Comparison of ENCODE assay signal across 8 cellular contexts in the genomic region with DNA sequence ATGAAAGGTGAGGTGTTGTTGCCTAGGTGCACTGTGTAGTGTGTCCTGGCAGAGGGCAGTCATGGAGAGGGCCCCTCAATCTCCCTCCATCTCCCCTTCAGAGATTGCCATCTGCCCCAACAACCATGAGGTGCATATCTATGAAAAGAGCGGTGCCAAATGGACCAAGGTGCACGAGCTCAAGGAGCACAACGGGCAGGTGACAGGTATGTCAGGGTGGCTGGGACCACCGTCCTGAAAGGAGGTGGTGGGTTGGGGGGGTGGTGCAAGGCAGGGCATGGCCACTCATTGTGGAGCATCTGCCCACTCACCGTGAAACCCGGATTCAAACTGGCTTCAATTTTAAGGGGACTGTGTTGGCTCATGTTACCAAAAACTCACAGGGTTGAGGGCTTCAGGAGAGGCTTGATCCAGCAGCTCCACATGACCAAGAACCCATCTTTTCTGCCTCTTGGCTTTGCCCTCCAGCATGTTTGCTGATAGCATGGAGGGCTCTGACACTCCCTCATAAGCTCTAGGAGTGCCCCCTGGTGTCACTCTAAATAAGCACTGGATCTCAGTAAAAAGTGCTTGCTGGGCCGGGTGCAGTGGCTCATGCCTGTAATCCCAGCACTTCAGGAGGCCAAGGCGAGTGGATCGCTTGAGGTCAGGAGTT. TPM values are rescaled to one million over a fixed set of nuclear protein-coding genes. Genes with fewer than 3 reads are reported as not detected.
DNase-seq lines count a peak whose midpoint lies in the region; ATAC-seq, FAIRE-seq and TF ChIP-seq lines count a peak whose summit lies in the region.

No MANE protein-coding gene starts in this region.

- no peak overlapping the region for H2BK5ac ChIP-seq in H9 (ENCODE audit: insufficient read length, low read length)

- H2AK5ac ChIP-seq in H9 (ENCODE audit: insufficient read length, low read length) = no peak overlapping the region

- no peak overlapping the region for H3K4me3 Mint-ChIP-seq in CD8-positive, alpha-beta T cell
- H3K4me3 Mint-ChIP-seq in H9 (no peak overlapping the region), T-helper 17 cell (no peak overlapping the region)

- H3K27me3 Mint-ChIP-seq in CD8-positive, alpha-beta T cell (ENCODE audit: low read depth) = no peaks in the 10 kb centered on the region
- H3K27me3 Mint-ChIP-seq in H9 (ENCODE audit: low read depth) (no peaks in the 10 kb centered on the region; the same call in 1 of the 2 replicates), T-helper 17 cell (no peaks in the 10 kb centered on the region)

- no peak overlapping the region for H3K23ac ChIP-seq in H9 (ENCODE audit: insufficient read length, low read depth, low read length)

- H3K4me1 Mint-ChIP-seq in CD8-positive, alpha-beta T cell (ENCODE audit: low read depth) = peaks cover 27% of the 10 kb centered on the region
- no peaks in the 10 kb centered on the region; a peak in 1 of 4 replicates for H3K4me1 Mint-ChIP-seq in H9
- H3K4me1 Mint-ChIP-seq in T-helper 17 cell = peaks cover 15% of the 10 kb centered on the region

- no peaks in the 10 kb centered on the region for H4K20me1 ChIP-seq in H9 (ENCODE audit: control insufficient read depth, insufficient read depth, insufficient read length)
- H4K20me1 ChIP-seq in keratinocyte (ENCODE audit: control insufficient read depth, extremely low read depth, insufficient read depth, low read length) = peaks cover 14% of the 10 kb centered on the region

- H2BK20ac ChIP-seq in H9 (ENCODE audit: low read depth, low read length, poor library complexity, severe bottlenecking) = no peak overlapping the region

- no peak overlapping the region for H4K91ac ChIP-seq in H9 (ENCODE audit: insufficient read length, low read depth, low read length)

- H3K4me1 ChIP-seq in CD8-positive, alpha-beta T cell (ENCODE audit: insufficient read depth, low read length) = peaks cover 20% of the 10 kb centered on the region
- no peaks in the 10 kb centered on the region for H3K4me1 ChIP-seq in H9 (ENCODE audit: insufficient read depth, low read length)
- H3K4me1 ChIP-seq in keratinocyte (ENCODE audit: control insufficient read depth, extremely low read depth, insufficient read depth, low read length) = no peaks in the 10 kb centered on the region

- TF ChIP-seq CTCF in CD8-positive, alpha-beta T cell (IDR thresholded peaks at IDR 0.05) = peak; percentile 27
- TF ChIP-seq CTCF in H9 (conservative IDR thresholded peaks at IDR 0.05) (peak; percentile 51; the same call in 2 of the 3 replicates), keratinocyte (optimal IDR thresholded peaks at IDR 0.05 in 1 of 3, IDR thresholded peaks at IDR 0.05 in 1 of 3, conservative IDR thresholded peaks at IDR 0.05 in 1 of 3; ENCODE audit: extremely low read depth in 1 of 3, insufficient read depth in 2 of 3, low read length in 3 of 3) (peak; percentile 14 to 41 (median 41)), dorsolateral prefrontal cortex (IDR thresholded peaks at IDR 0.05 in 54 of 56, conservative IDR thresholded peaks at IDR 0.05 in 2 of 56; ENCODE audit: low read depth in 1 of 56, partially characterized antibody in 56 of 56) (peak in 9 of 56 donors; percentile 9 to 26 (median 17))

- H3K9me3 ChIP-seq in CD8-positive, alpha-beta T cell (ENCODE audit: low read length) = no peaks in the 10 kb centered on the region
- H3K9me3 ChIP-seq in H9 (ENCODE audit: control insufficient read depth, low read depth, low read length) = no peaks in the 10 kb centered on the region
- no peaks in the 10 kb centered on the region for H3K9me3 ChIP-seq in T-helper 17 cell (ENCODE audit: control insufficient read depth, low read length, poor library complexity, severe bottlenecking)
- no peaks in the 10 kb centered on the region for H3K9me3 ChIP-seq in keratinocyte (ENCODE audit: control insufficient read depth, low read depth, low read length)

- intact Hi-C loops in CD8-positive, alpha-beta T cell (cut with DNase I, micrococcal nuclease) = loop anchor here (1.0 kb wide), 1 partner anchor 21 kb away; no protein-coding TSS in a partner anchor
- intact Hi-C loops in dorsolateral prefrontal cortex (cut with DNase I) = no loop called here

- peak; percentile 75 for ATAC-seq in CD8-positive, alpha-beta T cell
- ATAC-seq in T-helper 17 cell (peak; percentile 76), GM18517 (IDR thresholded peaks at IDR 0.05; ENCODE audit: unreplicated experiment) (no peak)

- peaks cover 70% of the 10 kb centered on the region for H3K36me3 Mint-ChIP-seq in CD8-positive, alpha-beta T cell
- H3K36me3 Mint-ChIP-seq in H9 (ENCODE audit: insufficient read depth in 1 of 3, low read depth in 3 of 3) (peaks cover 11 to 48% (median 24%) of the 10 kb centered on the region in 3 experiments; a peak in 6 of 7 replicates), T-helper 17 cell (ENCODE audit: low read depth) (no peaks in the 10 kb centered on the region)

- H3K27me3 ChIP-seq in CD8-positive, alpha-beta T cell (ENCODE audit: insufficient read depth, low read length) = no peaks in the 10 kb centered on the region
- H3K27me3 ChIP-seq in H9 (ENCODE audit: insufficient read depth, low read length) = no peaks in the 10 kb centered on the region
- H3K27me3 ChIP-seq in keratinocyte (ENCODE audit: control insufficient read depth, extremely low read depth, insufficient read depth, low read length) = no peaks in the 10 kb centered on the region
- no peaks in the 10 kb centered on the region for H3K27me3 ChIP-seq in dorsolateral prefrontal cortex

- H4K5ac ChIP-seq in H9 (ENCODE audit: insufficient read length, low read depth, low read length) = no peak overlapping the region

- H3K56ac ChIP-seq in H9 (ENCODE audit: insufficient read length, low read depth, low read length) = no peak overlapping the region

- no CpG with 5 or more reads among the region's 9 CpGs for WGBS in H9 (ENCODE audit: extremely low coverage, insufficient read length, low lambda C conversion rate)

- H3K14ac ChIP-seq in H9 (ENCODE audit: insufficient read depth, low read length) = no peak overlapping the region

- FAIRE-seq in keratinocyte (lab: Jason Lieb, UNC) = no peak

- H3K4me2 ChIP-seq in H9 (ENCODE audit: insufficient read depth, insufficient read length, low read length) (no peak overlapping the region), keratinocyte (ENCODE audit: control insufficient read depth, extremely low read depth, insufficient read depth, low read depth, low read length) (no peak overlapping the region)

- H3K27ac Mint-ChIP-seq in CD8-positive, alpha-beta T cell = peak overlapping the region; percentile 75
- H3K27ac Mint-ChIP-seq in H9 (no peak overlapping the region), T-helper 17 cell (peak overlapping the region; percentile 79)

- no peak overlapping the region for H2BK12ac ChIP-seq in H9 (ENCODE audit: insufficient read length, low read depth, low read length)

- H2AFZ ChIP-seq in H9 (ENCODE audit: low read length) (no peak overlapping the region), keratinocyte (ENCODE audit: control insufficient read depth, low read length) (no peak overlapping the region)

- H2BK120ac ChIP-seq in H9 (ENCODE audit: low read depth, low read length, poor library complexity, severe bottlenecking) = no peak overlapping the region

- no peaks in the 10 kb centered on the region for H3K79me2 ChIP-seq in H9 (ENCODE audit: insufficient read depth, low read length)
- H3K79me2 ChIP-seq in keratinocyte (ENCODE audit: control insufficient read depth, insufficient read depth, low read length) = peaks cover 29% of the 10 kb centered on the region

- H3K9ac ChIP-seq in H9 (ENCODE audit: extremely low read depth, insufficient read length, low read length) = no peak overlapping the region
- no peak overlapping the region for H3K9ac ChIP-seq in keratinocyte (ENCODE audit: control insufficient read depth, extremely low read depth, insufficient read depth, low read length)

- H3K4me3 ChIP-seq in CD8-positive, alpha-beta T cell (ENCODE audit: low read depth, low read length) = no peak overlapping the region
- H3K4me3 ChIP-seq in keratinocyte (ENCODE audit: control insufficient read depth in 2 of 3, extremely low read depth in 1 of 3, insufficient read depth in 2 of 3, low read depth in 1 of 3, low read length in 3 of 3) = no peak overlapping the region
- no peak overlapping the region for H3K4me3 ChIP-seq in dorsolateral prefrontal cortex

- peak in 3 of 7 experiments; percentile 47 to 60 (median 47) for DNase-seq in CD8-positive, alpha-beta T cell
- DNase-seq in H9 (no peak), T-helper 17 cell (no peak), keratinocyte (ENCODE audit: low read depth, low spot score) (no peak), dorsolateral prefrontal cortex (no peak), COLO668 (lab: John Stamatoyannopoulos, UW; ENCODE audit: unreplicated experiment) (no peak), NCI-H1092 (lab: John Stamatoyannopoulos, UW) (no peak)

- CTCF ChIA-PET in CD8-positive, alpha-beta T cell (lab: Charles Lee) = interaction anchor here (0.6 to 6.5 kb wide), 12 partner anchors 8 to 33 kb away, joined by 3 to 46 read pairs (median 4); a partner anchor contains a TSS

- no peak overlapping the region for H3K18ac ChIP-seq in H9 (ENCODE audit: insufficient read length, low read depth, low read length)

- no peaks in the 10 kb centered on the region for H3K79me1 ChIP-seq in H9 (ENCODE audit: insufficient read depth, low read depth, low read length, poor library complexity, severe bottlenecking)

- dilution Hi-C loops in keratinocyte (cut with MboI; ENCODE audit: extremely low pct_ligation_motif_present, low sequenced_read_pairs) = no loop called here

- H4K8ac ChIP-seq in H9 (replicated peaks; ENCODE audit: insufficient read length, low read depth, low read length) = no peak overlapping the region

- H3K9me1 ChIP-seq in keratinocyte (ENCODE audit: control insufficient read depth, extremely low read depth, insufficient read depth, low read length) = no peaks in the 10 kb centered on the region

- no peak overlapping the region for H2BK15ac ChIP-seq in H9 (ENCODE audit: low read depth, low read length)

- peaks cover 49% of the 10 kb centered on the region for H3K36me3 ChIP-seq in CD8-positive, alpha-beta T cell (ENCODE audit: insufficient read depth, low read length)
- H3K36me3 ChIP-seq in keratinocyte (ENCODE audit: control insufficient read depth in 2 of 2, extremely low read depth in 1 of 2, insufficient read depth in 2 of 2, low read length in 2 of 2) = peaks cover 33 to 44% of the 10 kb centered on the region in 2 experiments

- H3K27ac ChIP-seq in CD8-positive, alpha-beta T cell (ENCODE audit: low read depth, low read length) = no peak overlapping the region
- H3K27ac ChIP-seq in H9 (ENCODE audit: insufficient read length, low read depth, low read length) (no peak overlapping the region), keratinocyte (ENCODE audit: control insufficient read depth, insufficient read depth, low read length) (no peak overlapping the region), dorsolateral prefrontal cortex (no peak overlapping the region)

- POLR2A ChIA-PET in CD8-positive, alpha-beta T cell (lab: Charles Lee) = interaction anchor here (1.3 kb wide), 1 partner anchor 13 kb away, joined by 4 read pairs; no protein-coding TSS in a partner anchor

- no peaks in the 10 kb centered on the region for H3K9me3 Mint-ChIP-seq in CD8-positive, alpha-beta T cell
- H3K9me3 Mint-ChIP-seq in H9 = no peaks in the 10 kb centered on the region; a peak in 1 of 5 replicates

- no peak overlapping the region for H3K4ac ChIP-seq in H9 (ENCODE audit: low read depth, low read length)

- H3K23me2 ChIP-seq in H9 (ENCODE audit: insufficient read length, low read depth, low read length, poor library complexity, severe bottlenecking) = peaks cover 2% of the 10 kb centered on the region

- H3T11ph ChIP-seq in H9 (ENCODE audit: low read length) = no peak overlapping the region

RNA-seq across cellular contexts. Expression of a gene that starts 12.2 kb away (rescaled TPM):
- 10 to 100 TPM; 68.5 to 70.5 TPM for total RNA-seq in CD8-positive, alpha-beta T cell
- total RNA-seq in H9 (2021) (56.3 and 60.7 TPM in 2 replicates), T-helper 17 cell (100 to 1,000 TPM; 185 to 220 TPM), dorsolateral prefrontal cortex (10 to 100 TPM in 115 of 120 experiments, 1 to 10 TPM in 5; 5.2 to 52.6 (median 17.8) TPM)
- polyA plus RNA-seq in keratinocyte = 352 to 488 TPM (median 383 TPM) in 3 replicates
- polyA plus RNA-seq in keratinocyte (2011; ENCODE audit: low read depth) = 103 TPM
- 336 and 813 TPM in 2 replicates for polyA plus RNA-seq in keratinocyte (2011; cell fraction: cytosol; rRNA removed)
- 214 and 228 TPM in 2 replicates for polyA plus RNA-seq in keratinocyte (2011; cell fraction: nucleus; rRNA removed)
- 163 and 581 TPM in 2 replicates for polyA plus RNA-seq in keratinocyte (2012; ENCODE audit: low replicate concordance)
- polyA minus RNA-seq in keratinocyte = 171 to 286 TPM (median 176 TPM) in 3 replicates
- 596 TPM for polyA minus RNA-seq in keratinocyte (2011; cell fraction: cytosol; rRNA and poly(A)+ RNA removed)
- 115 and 120 TPM in 2 replicates for polyA minus RNA-seq in keratinocyte (2011; cell fraction: nucleus; rRNA and poly(A)+ RNA removed)

RNA-seq across cellular contexts. Expression of a gene that starts 21.7 kb away (rescaled TPM):
- total RNA-seq in CD8-positive, alpha-beta T cell = 10 to 100 TPM; 34.5 to 36.2 TPM
- total RNA-seq in H9 (2021) (150 and 160 TPM in 2 replicates), T-helper 17 cell (10 to 100 TPM; 38.5 to 42.7 TPM), dorsolateral prefrontal cortex (100 to 1,000 TPM in 4 of 120 experiments, 10 to 100 TPM in 116; 57.9 to 106 (median 75.1) TPM)
- polyA plus RNA-seq in keratinocyte = 35.6 to 137 TPM (median 99.1 TPM) in 3 replicates
- polyA plus RNA-seq in keratinocyte (2011; ENCODE audit: low read depth) = 177 TPM
- 91.9 and 165 TPM in 2 replicates for polyA plus RNA-seq in keratinocyte (2011; cell fraction: cytosol; rRNA removed)
- 67.6 and 86.7 TPM in 2 replicates for polyA plus RNA-seq in keratinocyte (2011; cell fraction: nucleus; rRNA removed)
- 85.4 and 236 TPM in 2 replicates for polyA plus RNA-seq in keratinocyte (2012; ENCODE audit: low replicate concordance)
- 9.3 to 41.5 TPM (median 11.3 TPM) in 3 replicates for polyA minus RNA-seq in keratinocyte
- polyA minus RNA-seq in keratinocyte (2011; cell fraction: cytosol; rRNA and poly(A)+ RNA removed) = 23.8 TPM
- 3.6 and 10.3 TPM in 2 replicates for polyA minus RNA-seq in keratinocyte (2011; cell fraction: nucleus; rRNA and poly(A)+ RNA removed)

RNA-seq across cellular contexts. Expression of a gene that starts 22.1 kb away (rescaled TPM):
- total RNA-seq in CD8-positive, alpha-beta T cell = 100 to 1,000 TPM; 144 TPM
- total RNA-seq in H9 (2021) = 104 TPM in 2 replicates
- total RNA-seq in T-helper 17 cell = 100 to 1,000 TPM; 170 to 175 TPM
- polyA plus RNA-seq in keratinocyte = 35.8 to 73.3 TPM (median 70.1 TPM) in 3 replicates
- polyA plus RNA-seq in keratinocyte (2011; ENCODE audit: low read depth) = 436 TPM
- polyA plus RNA-seq in keratinocyte (2011; cell fraction: cytosol; rRNA removed) = 76.1 and 93.5 TPM in 2 replicates
- polyA plus RNA-seq in keratinocyte (2011; cell fraction: nucleus; rRNA removed) = 48.1 and 52.6 TPM in 2 replicates
- polyA plus RNA-seq in keratinocyte (2012; ENCODE audit: low replicate concordance) = 79.0 and 107 TPM in 2 replicates
- 8.0 to 37.1 TPM (median 26.1 TPM) in 3 replicates for polyA minus RNA-seq in keratinocyte
- 54.9 TPM for polyA minus RNA-seq in keratinocyte (2011; cell fraction: cytosol; rRNA and poly(A)+ RNA removed)
- 11.1 and 11.4 TPM in 2 replicates for polyA minus RNA-seq in keratinocyte (2011; cell fraction: nucleus; rRNA and poly(A)+ RNA removed)
- 10 to 100 TPM; 37.0 to 97.8 (median 64.0) TPM for total RNA-seq in dorsolateral prefrontal cortex

RNA-seq across cellular contexts. Expression of a gene that starts 51.9 kb away (rescaled TPM):
- total RNA-seq in CD8-positive, alpha-beta T cell = 1 to 10 TPM; 4.2 to 4.5 TPM
- total RNA-seq in H9 (2021) (12.8 and 14.1 TPM in 2 replicates), T-helper 17 cell (1 to 10 TPM; 3.6 to 3.8 TPM), dorsolateral prefrontal cortex (10 to 100 TPM in 9 of 120 experiments, 1 to 10 TPM in 111; 3.2 to 13.4 (median 6.3) TPM)
- polyA plus RNA-seq in keratinocyte = 2.8 to 3.5 TPM (median 3.3 TPM) in 3 replicates
- 0.67 TPM for polyA plus RNA-seq in keratinocyte (2011; ENCODE audit: low read depth)
- polyA plus RNA-seq in keratinocyte (2011; cell fraction: cytosol; rRNA removed) = 1.3 and 2.5 TPM in 2 replicates
- polyA plus RNA-seq in keratinocyte (2011; cell fraction: nucleus; rRNA removed) = 4.1 and 6.8 TPM in 2 replicates
- polyA plus RNA-seq in keratinocyte (2012; ENCODE audit: low replicate concordance) = 4.1 and 4.7 TPM in 2 replicates
- 2.0 to 3.2 TPM (median 2.2 TPM) in 3 replicates for polyA minus RNA-seq in keratinocyte
- 2.1 TPM for polyA minus RNA-seq in keratinocyte (2011; cell fraction: cytosol; rRNA and poly(A)+ RNA removed)
- 4.5 and 5.0 TPM in 2 replicates for polyA minus RNA-seq in keratinocyte (2011; cell fraction: nucleus; rRNA and poly(A)+ RNA removed)

RNA-seq across cellular contexts. Expression of a gene that starts 52.0 kb away (rescaled TPM):
- total RNA-seq in CD8-positive, alpha-beta T cell = 10 to 100 TPM; 33.4 to 33.9 TPM
- total RNA-seq in H9 (2021) (96.2 and 98.2 TPM in 2 replicates), T-helper 17 cell (10 to 100 TPM; 35.0 to 42.9 TPM), dorsolateral prefrontal cortex (10 to 100 TPM; 31.8 to 83.9 (median 47.3) TPM)
- polyA plus RNA-seq in keratinocyte = 21.8 to 28.6 TPM (median 25.0 TPM) in 3 replicates
- 16.6 TPM for polyA plus RNA-seq in keratinocyte (2011; ENCODE audit: low read depth)
- 16.2 and 19.3 TPM in 2 replicates for polyA plus RNA-seq in keratinocyte (2011; cell fraction: cytosol; rRNA removed)
- 45.4 and 56.4 TPM in 2 replicates for polyA plus RNA-seq in keratinocyte (2011; cell fraction: nucleus; rRNA removed)
- polyA plus RNA-seq in keratinocyte (2012; ENCODE audit: low replicate concordance) = 20.4 and 21.3 TPM in 2 replicates
- polyA minus RNA-seq in keratinocyte = 25.9 to 50.1 TPM (median 26.0 TPM) in 3 replicates
- 21.5 TPM for polyA minus RNA-seq in keratinocyte (2011; cell fraction: cytosol; rRNA and poly(A)+ RNA removed)
- 18.2 and 19.1 TPM in 2 replicates for polyA minus RNA-seq in keratinocyte (2011; cell fraction: nucleus; rRNA and poly(A)+ RNA removed)

Comparison
In these comparisons a context has a peak if more than half of its experiments do, and no peak if none do; other contexts are left out.
1. H3K27ac Mint-ChIP-seq: peak in CD8-positive, alpha-beta T cell (single experiment) and T-helper 17 cell (single experiment); none in H9 (0 of 3).
2. intact Hi-C loops: an anchor here in CD8-positive, alpha-beta T cell (1.0 kb wide); none called in dorsolateral prefrontal cortex.